Comparison of ENCODE assay signal across 24 cellular contexts in the genomic region with DNA sequence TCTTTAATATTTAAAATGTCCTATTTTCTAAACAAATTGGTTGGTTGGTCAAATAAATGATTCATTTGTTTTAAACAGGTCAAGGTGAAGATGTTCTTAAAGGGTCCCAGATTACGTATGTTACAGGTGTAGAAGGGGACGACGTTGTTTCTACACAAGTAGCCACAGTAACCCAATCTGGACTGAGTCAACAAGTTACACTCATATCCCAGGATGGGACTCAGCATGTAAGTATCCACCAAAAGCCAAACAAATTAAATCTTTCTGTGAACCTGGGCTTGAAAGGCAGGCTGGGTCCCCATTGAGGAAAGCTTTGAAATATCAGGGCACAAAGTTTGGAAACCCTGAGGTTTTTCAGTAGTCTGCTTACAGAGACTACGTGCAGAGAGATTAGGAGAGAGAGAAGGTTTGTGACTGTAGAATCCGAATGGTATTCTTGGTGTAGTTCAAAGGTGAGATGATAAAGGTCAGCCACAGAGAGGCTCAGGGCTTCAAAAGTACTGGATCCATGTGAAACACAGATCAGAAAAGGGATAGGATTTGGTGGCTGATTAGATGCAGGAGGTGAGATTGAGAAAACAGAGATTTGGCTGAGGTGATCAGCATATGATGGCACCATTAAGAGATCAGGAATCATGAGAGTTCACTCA. TPM values are rescaled to one million over a fixed set of nuclear protein-coding genes. Genes with fewer than 3 reads are reported as not detected.
DNase-seq lines count a peak whose midpoint lies in the region; FAIRE-seq and TF ChIP-seq lines count a peak whose summit lies in the region.
"Had no signal": no experiment of that assay in that cellular context is flagged by ENCODE, and none has a peak within 500 bp of the region (broad histone marks: within the 10 kb centered on the region; RNA-seq: fewer than 3 reads in every experiment).

No MANE protein-coding gene starts in this region.

- no peak overlapping the region for H2BK120ac ChIP-seq in trophoblast cell (ENCODE audit: insufficient read depth, low read length, poor library complexity)

- no peak overlapping the region for H3K14ac ChIP-seq in trophoblast cell (ENCODE audit: low read length)

- no peak overlapping the region for H3K23ac ChIP-seq in trophoblast cell (ENCODE audit: low read length)

- H3K9me3 ChIP-seq in hepatocyte (ENCODE audit: low read depth): no peaks in the 10 kb centered on the region
- no peaks in the 10 kb centered on the region for H3K9me3 ChIP-seq in trophoblast cell (ENCODE audit: insufficient read depth, low read depth, low read length)
- H3K9me3 ChIP-seq in Peyer's patch: no peaks in the 10 kb centered on the region
- H3K9me3 ChIP-seq: A549, BLaER1 had no signal

- H3K4me1 ChIP-seq in hepatocyte (ENCODE audit: insufficient read depth): peaks cover 24% of the 10 kb centered on the region
- H3K4me1 ChIP-seq in trophoblast cell (ENCODE audit: control insufficient read depth in 1 of 2, insufficient read depth in 2 of 2, low read length in 2 of 2): peaks cover 0 to 5% of the 10 kb centered on the region in 2 experiments
- H3K4me1 ChIP-seq in Peyer's patch: peaks cover 0 to 7% (median 2%) of the 10 kb centered on the region in 4 donors

- no peak overlapping the region for H4K8ac ChIP-seq in trophoblast cell (ENCODE audit: low read depth, low read length)

- WGBS in hepatocyte (ENCODE audit: low lambda C conversion rate, missing lambda C conversion rate): 79% methylated on average over 5 of the region's 5 CpGs
- WGBS in trophoblast cell (ENCODE audit: extremely low coverage, insufficient coverage, insufficient read length): no CpG with 5 or more reads among the region's 5 CpGs

- H3K4me3 ChIP-seq in hepatocyte: no peak overlapping the region
- H3K4me3 ChIP-seq in trophoblast cell (ENCODE audit: low read depth, low read length): no peak overlapping the region
- H3K4me3 ChIP-seq in Peyer's patch: no peak overlapping the region
- H3K4me3 ChIP-seq: A549, BLaER1 had no signal

- no peaks in the 10 kb centered on the region for H4K20me1 ChIP-seq in hepatocyte (ENCODE audit: insufficient read depth, poor library complexity, severe bottlenecking)
- H4K20me1 ChIP-seq: BLaER1 had no signal

- H3K9ac ChIP-seq in trophoblast cell (ENCODE audit: low read length): no peak overlapping the region
- H3K9ac ChIP-seq: BLaER1 had no signal

- H3K18ac ChIP-seq in trophoblast cell (ENCODE audit: low read length): no peak overlapping the region

- no peaks in the 10 kb centered on the region for H3K9me2 ChIP-seq in hepatocyte (replicated peaks; ENCODE audit: insufficient read depth)

- H3K4ac ChIP-seq in trophoblast cell (ENCODE audit: low read depth, low read length): no peak overlapping the region

- no peak overlapping the region for H4K91ac ChIP-seq in trophoblast cell (ENCODE audit: low read depth, low read length)

- H3K4me2 ChIP-seq in hepatocyte: no peak overlapping the region
- no peak overlapping the region for H3K4me2 ChIP-seq in trophoblast cell (ENCODE audit: low read length)
- H3K4me2 ChIP-seq: A549, BLaER1 had no signal

- CTCF ChIA-PET in RWPE1 (lab: Yijun Ruan, JAX): no interaction called here

- no peak overlapping the region for H4K12ac ChIP-seq in trophoblast cell (ENCODE audit: low read depth, low read length)

- POLR2A ChIA-PET in RWPE1 (lab: Yijun Ruan, JAX; ENCODE audit: low non-redundant PET): no interaction called here

- DNase-seq in GM12891 (ENCODE audit: insufficient read length, low spot score): no peak
- peak; percentile 39 for DNase-seq in M059J (ENCODE audit: low read depth)
- DNase-seq in hepatocyte (ENCODE audit: low spot score): no peak
- peak in 1 of 2 donors; percentile 46 for DNase-seq in trophoblast cell
- DNase-seq in SKM-1 (lab: John Stamatoyannopoulos, UW; ENCODE audit: unreplicated experiment): no peak
- no peak for DNase-seq in G401 (ENCODE audit: low spot score)
- DNase-seq in Peyer's patch: no peak
- no peak for DNase-seq in RWPE1 (ENCODE audit: low spot score)
- DNase-seq: CD4-positive, alpha-beta T cell; COR-L47; DND-41; KG1; NCI-H1105; NCI-H146; NCI-H2081; NCI-H446; NCI-H526; OCI-M1; Right ventricle myocardium superior; SW 1271 had no signal

- H3K79me2 ChIP-seq in hepatocyte: no peaks in the 10 kb centered on the region
- no peaks in the 10 kb centered on the region for H3K79me2 ChIP-seq in trophoblast cell (ENCODE audit: control insufficient read depth, insufficient read depth, low read length, poor library complexity)

- FAIRE-seq in GM12891 (lab: Jason Lieb, UNC): peak; percentile 13
- FAIRE-seq: G401.6, H54 had no signal

- H3K27me3 ChIP-seq in hepatocyte: no peaks in the 10 kb centered on the region
- no peaks in the 10 kb centered on the region for H3K27me3 ChIP-seq in trophoblast cell (ENCODE audit: insufficient read depth, low read length)
- H3K27me3 ChIP-seq in Peyer's patch: no peaks in the 10 kb centered on the region
- H3K27me3 ChIP-seq: BLaER1 had no signal

- no peaks in the 10 kb centered on the region for H3K36me3 ChIP-seq in hepatocyte (replicated peaks; ENCODE audit: insufficient read depth, low read depth)
- H3K36me3 ChIP-seq in trophoblast cell (ENCODE audit: control insufficient read depth in 1 of 2, insufficient read depth in 2 of 2, low read length in 2 of 2): peaks cover 13 to 14% of the 10 kb centered on the region in 2 experiments
- peaks cover 4 to 56% (median 6%) of the 10 kb centered on the region in 3 donors for H3K36me3 ChIP-seq in Peyer's patch

- no peak overlapping the region for H2AFZ ChIP-seq in hepatocyte
- no peak overlapping the region for H2AFZ ChIP-seq in trophoblast cell (ENCODE audit: insufficient read depth, low read length, poor library complexity)

- in situ Hi-C loops in G401 (cut with HindIII; ENCODE audit: low sequenced_read_pairs): no loop called here

- no peak for TF ChIP-seq CTCF in hepatocyte (IDR thresholded peaks at IDR 0.05; ENCODE audit: poor library complexity)
- no peak for TF ChIP-seq CTCF in Peyer's patch (IDR thresholded peaks at IDR 0.05)
- no peak for TF ChIP-seq CTCF in RWPE1 (conservative IDR thresholded peaks at IDR 0.05; ENCODE audit: low read depth)

- no peaks in the 10 kb centered on the region for H3K79me1 ChIP-seq in trophoblast cell (ENCODE audit: low read length)

- H2AK5ac ChIP-seq in trophoblast cell (ENCODE audit: low read length): no peak overlapping the region

- no peak overlapping the region for H2BK12ac ChIP-seq in trophoblast cell (ENCODE audit: low read length)

- TF ChIP-seq POLR2A in GM12891 (IDR thresholded peaks at IDR 0.05; ENCODE audit: low read depth, low read length) (no peak), Peyer's patch (IDR thresholded peaks at IDR 0.05) (no peak)

- H3K27ac ChIP-seq in hepatocyte (peak overlapping the region; percentile 11), trophoblast cell (ENCODE audit: low read depth, low read length) (peak overlapping the region; percentile 23), Peyer's patch (no peak overlapping the region), RWPE1 (no peak overlapping the region)
- H3K27ac ChIP-seq: A549, BLaER1 had no signal

- H2BK5ac ChIP-seq in trophoblast cell (ENCODE audit: low read depth, low read length, poor library complexity): peak overlapping the region; percentile 73

TF ChIP-seq in GM12891, 5 proteins besides CTCF, POLR2A, EP300 and RAD21:
- TF ChIP-seq POLR2AphosphoS5 (IDR thresholded peaks at IDR 0.05; ENCODE audit: low read depth, low read length) (no peak), POU2F2 (IDR thresholded peaks at IDR 0.05; ENCODE audit: low read depth, low read length) (no peak), PAX5 (IDR thresholded peaks at IDR 0.05; ENCODE audit: insufficient read depth, low read length, severe bottlenecking) (no peak), TAF1 (IDR thresholded peaks at IDR 0.05; ENCODE audit: low read depth, low read length) (no peak), SPI1 (IDR thresholded peaks at IDR 0.05; ENCODE audit: low read depth, low read length) (no peak)

RNA-seq across cellular contexts. Expression of a gene that starts 51.7 kb away (rescaled TPM):
- 12.3 TPM for polyA plus RNA-seq in GM12891 (2012; ENCODE audit: low read depth, missing spikeins)
- total RNA-seq in M059J (2014; rRNA removed; shearing (Covaris generic)): 18.3 and 21.7 TPM in 2 replicates
- total RNA-seq in hepatocyte (36.1 and 47.1 TPM in 2 replicates), Peyer's patch (10 to 100 TPM in 3 of 4 donors, 1 to 10 TPM in 1; 8.5 to 56.1 (median 35.7) TPM)
- 20.9 and 21.8 TPM in 2 replicates for polyA plus RNA-seq in hepatocyte
- polyA plus RNA-seq in trophoblast cell (2013): 36.0 and 37.8 TPM in 2 replicates
- 4.7 and 24.5 TPM in 2 replicates for total RNA-seq in G401 (2014; rRNA removed; shearing (Covaris generic))

Comparison
In these comparisons a context has a peak if more than half of its experiments do, and no peak if none do; other contexts are left out.
1. H3K27ac ChIP-seq: peak in hepatocyte (single experiment) and trophoblast cell (single experiment); none in Peyer's patch (0 of 4) and RWPE1 (single experiment).